8 cellular contexts compared by ENCODE assay signal in the genomic region with DNA sequence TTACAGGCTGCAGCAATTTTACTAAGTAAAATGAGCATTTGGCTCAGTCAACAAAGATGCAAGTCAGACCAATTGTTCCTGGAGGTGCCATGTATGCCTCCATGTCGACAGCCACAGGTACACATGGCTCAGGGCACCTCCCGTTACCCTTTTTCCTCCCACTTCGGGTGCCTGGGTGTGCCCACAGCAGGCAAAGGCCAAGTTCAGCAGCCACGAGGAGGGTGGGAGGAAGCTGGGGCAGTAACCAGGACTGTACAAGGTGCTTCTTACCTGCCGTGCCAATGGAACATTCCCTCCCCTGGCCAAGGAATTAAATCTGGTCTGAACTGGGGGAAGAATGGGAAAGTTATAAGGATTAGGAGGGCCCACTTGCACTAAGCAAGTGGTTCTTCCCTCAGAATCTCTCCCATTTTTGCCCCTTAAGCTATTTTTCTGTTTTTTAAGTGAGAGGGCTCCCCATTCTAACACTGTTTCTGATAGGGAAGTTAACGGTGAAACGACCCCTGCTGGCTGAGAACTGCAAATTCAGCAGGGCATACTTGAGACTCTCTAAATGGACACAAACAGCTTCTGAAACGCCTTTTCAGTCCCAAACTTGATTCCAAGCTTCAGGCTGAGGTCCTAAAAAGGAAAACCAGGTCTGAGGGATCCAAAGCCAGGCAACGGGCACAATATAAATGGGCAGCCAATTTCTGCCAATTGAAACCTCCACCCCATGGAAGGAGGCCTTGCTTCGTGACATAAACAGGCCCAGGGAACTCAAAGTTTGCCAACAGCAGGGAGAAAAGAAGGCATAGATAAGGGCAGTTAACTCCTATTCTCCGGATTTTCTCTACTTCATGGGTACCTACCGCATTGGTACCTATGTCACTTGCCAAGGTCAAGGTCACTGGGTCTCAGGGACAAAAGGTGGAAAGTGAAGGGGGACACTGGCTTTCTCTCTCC. TPM values are rescaled to one million over a fixed set of nuclear protein-coding genes. Genes with fewer than 3 reads are reported as not detected.
A peak's percentile ranks its signal among the peaks of the same experiment; 100 is the strongest.
DNase-seq lines count a peak whose midpoint lies in the region; ATAC-seq, FAIRE-seq and TF ChIP-seq lines count a peak whose summit lies in the region.

No MANE protein-coding gene starts in this region.

- H3K9me2 ChIP-seq in OCI-LY1 (ENCODE audit: low read depth, low read length) = no peaks in the 10 kb centered on the region

- H4K20me1 ChIP-seq in OCI-LY1 (ENCODE audit: insufficient read depth, low read length) = no peaks in the 10 kb centered on the region

- peak overlapping the region; percentile 71 for H3K27ac ChIP-seq in OCI-LY1 (ENCODE audit: low read depth, low read length, poor library complexity, severe bottlenecking)

- no peak overlapping the region for H3K4me3 Mint-ChIP-seq in osteocyte (ENCODE audit: unreplicated experiment)

- H3K79me2 ChIP-seq in OCI-LY1 (ENCODE audit: insufficient read depth, low read length) = no peaks in the 10 kb centered on the region

- H3K9ac ChIP-seq in OCI-LY1 (ENCODE audit: low read length) = peak overlapping the region; percentile 35; the same call in 1 of the 2 replicates

- H3K9me3 Mint-ChIP-seq in osteocyte (ENCODE audit: unreplicated experiment) = no peaks in the 10 kb centered on the region

- FAIRE-seq in urothelium cell line (lab: Jason Lieb, UNC) = peak; percentile 90

- DNase-seq in BE2C = peak; percentile 36
- DNase-seq in H7 = peak; percentile 22
- DNase-seq in activated T-cell treated with anti-CD3 and anti-CD28 coated beads for 48 hours (ENCODE audit: low read depth) = peak; percentile 45
- DNase-seq in fibroblast of mammary gland (ENCODE audit: low read depth) = peak; percentile 65
- DNase-seq in osteocyte (ENCODE audit: extremely low spot score, unreplicated experiment) = no peak
- peak; percentile 45 for DNase-seq in urothelium cell line (ENCODE audit: low spot score)

- H3K9me3 ChIP-seq in BE2C (no peaks in the 10 kb centered on the region), OCI-LY1 (ENCODE audit: low read length) (no peaks in the 10 kb centered on the region)

- H3K4me2 ChIP-seq in OCI-LY1 (ENCODE audit: low read length) = peak overlapping the region; percentile 44

- H3K27ac Mint-ChIP-seq in osteocyte (ENCODE audit: unreplicated experiment) = no peak overlapping the region

- ATAC-seq in GM19463 (IDR thresholded peaks at IDR 0.05; ENCODE audit: unreplicated experiment) = no peak

- no peaks in the 10 kb centered on the region for H3K4me1 Mint-ChIP-seq in osteocyte (ENCODE audit: unreplicated experiment)

- no peak overlapping the region for H2AFZ ChIP-seq in OCI-LY1 (ENCODE audit: low read length)

- no peaks in the 10 kb centered on the region for H3K4me1 ChIP-seq in BE2C
- peaks cover 21% of the 10 kb centered on the region for H3K4me1 ChIP-seq in OCI-LY1 (ENCODE audit: insufficient read depth, low read length, severe bottlenecking)

- H3F3A ChIP-seq in OCI-LY1 (ENCODE audit: insufficient read depth, low read length) = no peaks in the 10 kb centered on the region

- H3K4me3 ChIP-seq in BE2C (ENCODE audit: low read depth, low read length) (no peak overlapping the region), H7 (ENCODE audit: insufficient read depth, low read depth, low read length) (no peak overlapping the region), OCI-LY1 (ENCODE audit: low read depth, low read length, poor library complexity, severe bottlenecking) (peak overlapping the region; percentile 27), fibroblast of mammary gland (ENCODE audit: control insufficient read depth, low read depth, low read length) (no peak overlapping the region)

- 0 out of 2 replicates have a peak, but pooled peaks cover 4% of the 10 kb centered on the region for H3K27me3 ChIP-seq in BE2C
- no peaks in the 10 kb centered on the region for H3K27me3 ChIP-seq in H7 (ENCODE audit: control insufficient read depth, insufficient read depth, low read length)
- no peaks in the 10 kb centered on the region for H3K27me3 ChIP-seq in OCI-LY1 (ENCODE audit: insufficient read depth, low read length)

- no peaks in the 10 kb centered on the region for H3K36me3 ChIP-seq in BE2C
- H3K36me3 ChIP-seq in H7 (replicated peaks; ENCODE audit: control insufficient read depth, insufficient read depth, low read length) = no peaks in the 10 kb centered on the region
- no peaks in the 10 kb centered on the region for H3K36me3 ChIP-seq in OCI-LY1 (ENCODE audit: insufficient read depth, low read length)

- H3K27me3 Mint-ChIP-seq in osteocyte (ENCODE audit: unreplicated experiment) = peaks cover 23% of the 10 kb centered on the region

- TF ChIP-seq CTCF in BE2C (IDR thresholded peaks at IDR 0.05; ENCODE audit: low read depth, low read length) (peak; percentile 85), OCI-LY1 (IDR thresholded peaks at IDR 0.05; ENCODE audit: low read length) (peak; percentile 92), fibroblast of mammary gland (conservative IDR thresholded peaks at IDR 0.05; ENCODE audit: control insufficient read depth, insufficient read depth, low read depth, low read length) (peak; percentile 86), osteocyte (IDR thresholded peaks at IDR 0.05) (peak; percentile 85)

- no peaks in the 10 kb centered on the region for H3K36me3 Mint-ChIP-seq in osteocyte (ENCODE audit: unreplicated experiment)

RNA-seq across cellular contexts. Expression of a gene that starts 24.8 kb away (rescaled TPM):
- polyA plus RNA-seq in BE2C (2012; ENCODE audit: insufficient read depth, insufficient read length, low read depth) = not detected
- total RNA-seq in H7 (2014; rRNA removed; shearing (Covaris generic)) = not detected in 2 replicates
- total RNA-seq in osteocyte = not detected in 2 replicates

RNA-seq across cellular contexts. Expression of a gene that starts 38.6 kb away (rescaled TPM):
- 1.1 TPM for polyA plus RNA-seq in BE2C (2012; ENCODE audit: insufficient read depth, insufficient read length, low read depth)
- total RNA-seq in H7 (2014; rRNA removed; shearing (Covaris generic)) = 1.8 and 4.7 TPM in 2 replicates
- total RNA-seq in osteocyte = 7.4 and 10.0 TPM in 2 replicates

RNA-seq across cellular contexts. Expression of a gene that starts 52.6 kb away (rescaled TPM):
- polyA plus RNA-seq in BE2C (2012; ENCODE audit: insufficient read depth, insufficient read length, low read depth) = not detected
- total RNA-seq in H7 (2014; rRNA removed; shearing (Covaris generic)) = not detected in 2 replicates
- total RNA-seq in osteocyte = not detected in 2 replicates
